Comparison of ENCODE assay signal across 38 cellular contexts in the genomic region with DNA sequence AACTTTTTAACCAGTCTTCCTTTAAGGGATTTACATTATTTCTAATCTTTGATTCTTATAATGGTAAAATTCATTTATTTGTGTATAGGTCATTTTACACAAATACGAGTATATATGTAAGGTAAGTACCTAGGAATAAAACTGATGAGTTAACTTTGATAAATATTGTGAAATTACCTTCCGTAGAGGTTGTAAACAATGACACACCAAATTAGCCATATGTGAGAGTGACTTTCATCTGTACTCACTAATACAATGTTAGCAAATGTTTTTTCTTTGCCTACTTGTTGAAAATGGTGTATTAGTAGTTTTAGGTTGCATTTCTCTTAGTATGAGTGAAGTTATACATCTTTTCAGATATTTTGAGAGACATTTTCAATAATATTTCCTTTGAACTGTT. TPM values are rescaled to one million over a fixed set of nuclear protein-coding genes. Genes with fewer than 3 reads are reported as not detected.
"Had no signal": no experiment of that assay in that cellular context is flagged by ENCODE, and none has a peak within 500 bp of the region (broad histone marks: within the 10 kb centered on the region; RNA-seq: fewer than 3 reads in every experiment).

No MANE protein-coding gene starts in this region.

- H3K27ac ChIP-seq: adrenal gland, body of pancreas, brain microvascular endothelial cell, breast epithelium, cardiac muscle cell, VCaP had no signal

- H3K27me3 Mint-ChIP-seq: activated CD4-positive, alpha-beta T cell treated with anti-CD3 and anti-CD28 coated beads, Interleukin-2, amount 10 ng/mL, durations not matched to agents 24 days and 14 days; activated CD8-positive, alpha-beta memory T cell treated with anti-CD3 and anti-CD28 coated beads, Interleukin-2, amount 10 ng/mL, durations not matched to agents 7 days and 5 days had no signal

- ATAC-seq: activated CD8-positive, alpha-beta memory T cell treated with anti-CD3 and anti-CD28 coated beads, Interleukin-2, amount 10 ng/mL, durations not matched to agents 7 days and 5 days; activated CD8-positive, alpha-beta T cell treated with anti-CD3 and anti-CD28 coated beads for 36 hours; activated naive CD4-positive, alpha-beta T cell treated with anti-CD3 and anti-CD28 coated beads, Interleukin-2, amount 50 U/mL, for 72 hours; activated T-cell treated with anti-CD3 and anti-CD28 coated beads, Interleukin-2, amount 50 U/mL, for 72 hours; activated T-helper 17 cell treated with anti-CD3 and anti-CD28 coated beads, Interleukin-2, amount 50 U/mL, for 72 hours; body of pancreas had no signal

- H3K27ac Mint-ChIP-seq: activated B cell treated with CpG ODN at 0.5 μM for 24 hours; activated CD4-positive, alpha-beta memory T cell treated with anti-CD3 and anti-CD28 coated beads for 36 hours; activated CD4-positive, alpha-beta T cell treated with anti-CD3 and anti-CD28 coated beads, Interleukin-2, amount 10 ng/mL, durations not matched to agents 24 days and 14 days; activated CD8-positive, alpha-beta memory T cell treated with anti-CD3 and anti-CD28 coated beads, Interleukin-2, amount 10 ng/mL, durations not matched to agents 7 days and 5 days; activated CD8-positive, alpha-beta T cell treated with anti-CD3 and anti-CD28 coated beads for 36 hours; activated naive CD4-positive, alpha-beta T cell treated with anti-CD3 and anti-CD28 coated beads for 36 hours; activated naive CD4-positive, alpha-beta T cell treated with anti-CD3 and anti-CD28 coated beads, Interleukin-2, amount 50 U/mL, for 72 hours; activated naive CD8-positive, alpha-beta T cell treated with anti-CD3 and anti-CD28 coated beads for 36 hours; activated T-cell treated with anti-CD3 and anti-CD28 coated beads, Interleukin-2, amount 50 U/mL, for 24 hours; activated T-cell treated with anti-CD3 and anti-CD28 coated beads, Interleukin-2, amount 50 U/mL, for 72 hours; activated T-helper 1 cell treated with anti-CD3 and anti-CD28 coated beads, Interleukin-12 subunit alpha, Interleukin-12 subunit beta, Interleukin-2, Interleukin-4 antibody, amounts not matched to agents 30 ng/mL and 10 ng/mL and 1 ng/mL, durations not matched to agents 14 hours and 24 hours and 36 hours; activated T-helper 17 cell treated with anti-CD3 and anti-CD28 coated beads, Interleukin-2, amount 50 U/mL, for 72 hours; T-helper 1 cell treated with Interleukin-12 subunit alpha and Interleukin-12 subunit beta and Interleukin-4 antibody, amounts not matched to agents 30 μg/mL and 1 μg/mL, for 36 hours; T-helper 2 cell treated with Interferon-gamma antibody and Interleukin-4, amounts not matched to agents 5 μg/mL and 100 μg/mL, for 36 hours had no signal

- H3K9me3 ChIP-seq: adrenal gland, breast epithelium had no signal

- H3K4me3 Mint-ChIP-seq: activated B cell treated with CpG ODN at 0.5 μM for 24 hours; activated CD4-positive, alpha-beta memory T cell treated with anti-CD3 and anti-CD28 coated beads for 36 hours; activated CD4-positive, alpha-beta T cell treated with anti-CD3 and anti-CD28 coated beads, Interleukin-2, amount 10 ng/mL, durations not matched to agents 24 days and 14 days; activated CD8-positive, alpha-beta memory T cell treated with anti-CD3 and anti-CD28 coated beads, Interleukin-2, amount 10 ng/mL, durations not matched to agents 7 days and 5 days; activated CD8-positive, alpha-beta T cell treated with anti-CD3 and anti-CD28 coated beads for 36 hours; activated naive CD4-positive, alpha-beta T cell treated with anti-CD3 and anti-CD28 coated beads for 36 hours; activated naive CD8-positive, alpha-beta T cell treated with anti-CD3 and anti-CD28 coated beads for 36 hours; activated T-cell treated with anti-CD3 and anti-CD28 coated beads, Interleukin-2, amount 50 U/mL, for 24 hours; activated T-cell treated with anti-CD3 and anti-CD28 coated beads, Interleukin-2, amount 50 U/mL, for 72 hours; activated T-helper 1 cell treated with anti-CD3 and anti-CD28 coated beads, Interleukin-12 subunit alpha, Interleukin-12 subunit beta, Interleukin-2, Interleukin-4 antibody, amounts not matched to agents 30 ng/mL and 10 ng/mL and 1 ng/mL, durations not matched to agents 14 hours and 24 hours and 36 hours; activated T-helper 17 cell treated with anti-CD3 and anti-CD28 coated beads, Interleukin-2, amount 50 U/mL, for 72 hours; central memory CD8-positive, alpha-beta T cell; T-helper 1 cell treated with Interleukin-12 subunit alpha and Interleukin-12 subunit beta and Interleukin-4 antibody, amounts not matched to agents 30 μg/mL and 1 μg/mL, for 36 hours; T-helper 2 cell treated with Interferon-gamma antibody and Interleukin-4, amounts not matched to agents 5 μg/mL and 100 μg/mL, for 36 hours had no signal

- H3K27me3 ChIP-seq: adrenal gland, body of pancreas, brain microvascular endothelial cell, breast epithelium, cardiac muscle cell had no signal

- H3K9me3 Mint-ChIP-seq: activated B cell treated with CpG ODN at 0.5 μM for 24 hours; activated CD4-positive, alpha-beta memory T cell treated with anti-CD3 and anti-CD28 coated beads for 36 hours; activated CD4-positive, alpha-beta T cell treated with anti-CD3 and anti-CD28 coated beads, Interleukin-2, amount 10 ng/mL, durations not matched to agents 24 days and 14 days; activated CD8-positive, alpha-beta T cell treated with anti-CD3 and anti-CD28 coated beads for 36 hours; activated naive CD4-positive, alpha-beta T cell treated with anti-CD3 and anti-CD28 coated beads for 36 hours; activated naive CD4-positive, alpha-beta T cell treated with anti-CD3 and anti-CD28 coated beads, Interleukin-2, amount 50 U/mL, for 72 hours; activated T-cell treated with anti-CD3 and anti-CD28 coated beads, Interleukin-2, amount 50 U/mL, for 24 hours; activated T-helper 1 cell treated with anti-CD3 and anti-CD28 coated beads, Interleukin-12 subunit alpha, Interleukin-12 subunit beta, Interleukin-2, Interleukin-4 antibody, amounts not matched to agents 30 ng/mL and 10 ng/mL and 1 ng/mL, durations not matched to agents 14 hours and 24 hours and 36 hours; activated T-helper 17 cell treated with anti-CD3 and anti-CD28 coated beads, Interleukin-2, amount 50 U/mL, for 72 hours; central memory CD8-positive, alpha-beta T cell; T-helper 1 cell treated with Interleukin-12 subunit alpha and Interleukin-12 subunit beta and Interleukin-4 antibody, amounts not matched to agents 30 μg/mL and 1 μg/mL, for 36 hours; T-helper 2 cell treated with Interferon-gamma antibody and Interleukin-4, amounts not matched to agents 5 μg/mL and 100 μg/mL, for 36 hours had no signal

- H3K36me3 ChIP-seq: adrenal gland, brain microvascular endothelial cell, breast epithelium, cardiac muscle cell had no signal

- H3K4me1 Mint-ChIP-seq: activated B cell treated with CpG ODN at 0.5 μM for 24 hours; activated CD4-positive, alpha-beta T cell treated with anti-CD3 and anti-CD28 coated beads, Interleukin-2, amount 10 ng/mL, durations not matched to agents 24 days and 14 days; activated CD8-positive, alpha-beta memory T cell treated with anti-CD3 and anti-CD28 coated beads, Interleukin-2, amount 10 ng/mL, durations not matched to agents 7 days and 5 days; activated naive CD8-positive, alpha-beta T cell treated with anti-CD3 and anti-CD28 coated beads for 36 hours; activated T-helper 17 cell treated with anti-CD3 and anti-CD28 coated beads, Interleukin-2, amount 50 U/mL, for 72 hours; central memory CD8-positive, alpha-beta T cell had no signal

- DNase-seq: activated B cell treated with CpG ODN at 0.5 μM for 24 hours; activated CD4-positive, alpha-beta memory T cell treated with anti-CD3 and anti-CD28 coated beads for 36 hours; activated CD4-positive, alpha-beta T cell treated with anti-CD3 and anti-CD28 coated beads for 4 hours; activated CD4-positive, alpha-beta T cell treated with anti-CD3 and anti-CD28 coated beads, Interleukin-2, amount 10 ng/mL, durations not matched to agents 24 days and 14 days; activated CD4-positive, alpha-beta T cell treated with anti-CD3 and anti-CD28 coated beads, Interleukin-2, amount 50 U/mL, for 1 hour; activated CD4-positive, alpha-beta T cell treated with anti-CD3 and anti-CD28 coated beads, Interleukin-2, amount 50 U/mL, for 4 hours; activated CD4-positive, CD25-positive, alpha-beta regulatory T cell treated with anti-CD3 and anti-CD28 coated beads, Interleukin-2, amount 50 U/mL, for 72 hours; activated CD8-positive, alpha-beta memory T cell treated with anti-CD3 and anti-CD28 coated beads for 24 hours; activated CD8-positive, alpha-beta memory T cell treated with anti-CD3 and anti-CD28 coated beads, Interleukin-2, amount 10 ng/mL, durations not matched to agents 7 days and 5 days; activated CD8-positive, alpha-beta memory T cell treated with anti-CD3 and anti-CD28 coated beads, Interleukin-2, amount 50 U/mL, for 48 hours; activated CD8-positive, alpha-beta T cell treated with anti-CD3 and anti-CD28 coated beads for 36 hours; activated effector memory CD4-positive, alpha-beta T cell treated with anti-CD3 and anti-CD28 coated beads, Interleukin-2, amount 50 U/mL, for 16 hours; activated gamma-delta T cell treated with Interleukin-2 at 50 U/mL for 16 hours; activated naive CD4-positive, alpha-beta T cell; activated naive CD4-positive, alpha-beta T cell treated with anti-CD3 and anti-CD28 coated beads for 36 hours; activated naive CD4-positive, alpha-beta T cell treated with anti-CD3 and anti-CD28 coated beads, Interleukin-2, amount 50 U/mL, for 16 hours; activated naive CD8-positive, alpha-beta T cell treated with anti-CD3 and anti-CD28 coated beads for 36 hours; activated T-cell treated with anti-CD3 and anti-CD28 coated beads, Interleukin-2, amount 50 U/mL, for 24 hours; activated T-cell treated with anti-CD3 and anti-CD28 coated beads, Interleukin-2, amount 50 U/mL, for 72 hours; adrenal gland; amniotic stem cell; aorta; body of pancreas; brain microvascular endothelial cell; caudate nucleus; cerebellar nuclear complex; T-helper 1 cell; T-helper 2 cell; T-helper 9 cell had no signal

- H3K4me1 ChIP-seq: adrenal gland, body of pancreas, breast epithelium had no signal

- H3K4me3 ChIP-seq: adrenal gland, body of pancreas, breast epithelium, cardiac muscle cell had no signal

- H3K36me3 Mint-ChIP-seq: activated CD4-positive, alpha-beta memory T cell treated with anti-CD3 and anti-CD28 coated beads for 36 hours; activated CD8-positive, alpha-beta memory T cell treated with anti-CD3 and anti-CD28 coated beads, Interleukin-2, amount 10 ng/mL, durations not matched to agents 7 days and 5 days; activated naive CD4-positive, alpha-beta T cell treated with anti-CD3 and anti-CD28 coated beads, Interleukin-2, amount 50 U/mL, for 72 hours; activated naive CD8-positive, alpha-beta T cell treated with anti-CD3 and anti-CD28 coated beads for 36 hours had no signal

RNA-seq across cellular contexts. Expression of a gene that starts 42.6 kb away (rescaled TPM):
- total RNA-seq: activated B cell treated with CpG ODN at 0.5 μM for 24 hours had no signal
